ENCODE assay signal across 25 cellular contexts in genomic region chr4:139709660-139710059, GRCh38.
"Had no signal": no experiment of that assay in that cellular context is flagged by ENCODE, and none has a peak within 500 bp of the region (broad histone marks: within the 10 kb centered on the region; RNA-seq: fewer than 3 reads in every experiment).

No MANE protein-coding gene starts in this region.

- H3K4me3 ChIP-seq: colonic mucosa, dorsolateral prefrontal cortex, esophagus muscularis mucosa, pancreas, skin epidermis, transverse colon had no signal

- FAIRE-seq: bronchial epithelial cell, frontal cortex, pancreas, urothelium cell line had no signal

- DNase-seq: activated CD4-positive, alpha-beta memory T cell treated with anti-CD3 and anti-CD28 coated beads for 36 hours; activated CD4-positive, alpha-beta T cell treated with anti-CD3 and anti-CD28 coated beads for 48 hours; activated effector memory CD4-positive, alpha-beta T cell treated with Interleukin-2 at 50 U/mL for 16 hours; activated naive CD4-positive, alpha-beta T cell treated with anti-CD3 and anti-CD28 coated beads for 36 hours; activated naive CD8-positive, alpha-beta T cell treated with anti-CD3 and anti-CD28 coated beads, Interleukin-2, amount 10 ng/mL, durations not matched to agents 7 days and 5 days; activated T-cell treated with anti-CD3 and anti-CD28 coated beads, Interleukin-2, amount 50 U/mL, for 72 hours; amniotic stem cell; colonic mucosa; dorsolateral prefrontal cortex; effector memory CD8-positive, alpha-beta T cell; hippocampal formation; left ventricle myocardium superior; mammary epithelial cell; midbrain; pancreas; right cardiac atrium; stimulated activated CD4-positive, alpha-beta T cell treated with anti-CD3 and anti-CD28 coated beads, Interleukin-2, amount 100 ng/mL, for 48 hours; stimulated activated CD8-positive, alpha-beta memory T cell treated with anti-CD3 and anti-CD28 coated beads, Interleukin-4, amount 100 ng/mL, for 48 hours; stimulated activated naive B cell treated with anti-CD40 and anti-IgM and Interleukin-4, amounts not matched to agents 10 μg/mL and 1 μg/mL and 100 μg/mL, for 72 hours; transverse colon had no signal

- H3K4me1 ChIP-seq: colonic mucosa, pancreas had no signal

- H3K27ac ChIP-seq: colonic mucosa, dorsolateral prefrontal cortex, esophagus muscularis mucosa, pancreas, skin epidermis, transverse colon had no signal

- ATAC-seq: activated T-cell treated with anti-CD3 and anti-CD28 coated beads, Interleukin-2, amount 50 U/mL, for 72 hours; effector memory CD8-positive, alpha-beta T cell; pancreas; right cardiac atrium; stimulated activated naive B cell treated with anti-CD40 and anti-IgM and Interleukin-4, amounts not matched to agents 10 μg/mL and 1 μg/mL and 100 μg/mL, for 72 hours had no signal

- H3K9me3 ChIP-seq: colonic mucosa, esophagus muscularis mucosa, pancreas, transverse colon had no signal

- H3K27me3 ChIP-seq: colonic mucosa, dorsolateral prefrontal cortex, esophagus muscularis mucosa, pancreas, transverse colon had no signal

- H3K36me3 ChIP-seq: colonic mucosa had no signal
